ENCODE assay signal across 23 cellular contexts in the genomic region with DNA sequence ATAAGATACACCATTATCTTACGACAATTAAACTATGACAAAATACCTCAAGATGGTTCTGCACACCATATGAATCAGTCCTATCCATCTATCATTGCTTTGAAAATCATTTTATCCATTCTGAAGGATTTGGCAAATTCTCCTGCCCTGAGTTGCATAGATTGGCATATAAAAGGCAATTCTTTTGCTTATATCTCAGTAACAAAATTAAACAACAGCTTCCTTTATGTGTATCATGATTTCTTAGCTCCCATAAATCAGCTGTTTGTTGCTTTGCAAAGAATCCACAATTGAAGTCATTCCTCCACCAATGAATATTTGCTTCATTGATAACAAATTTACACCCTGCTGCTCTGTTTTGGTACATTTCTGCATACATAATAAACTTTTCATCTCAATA.
"Had no signal": no experiment of that assay in that cellular context is flagged by ENCODE, and none has a peak within 500 bp of the region (broad histone marks: within the 10 kb centered on the region; RNA-seq: fewer than 3 reads in every experiment).

No MANE protein-coding gene starts in this region.

- H3K4me1 ChIP-seq: prostate gland, right lobe of liver, sigmoid colon, thyroid gland had no signal

- H3K27me3 ChIP-seq: neutrophil, pancreas, right lobe of liver, sigmoid colon, stomach, thyroid gland, tibial nerve, upper lobe of left lung, vagina had no signal

- ATAC-seq: natural killer cell; pancreas; right cardiac atrium; right lobe of liver; stimulated activated effector memory CD8-positive, alpha-beta T cell treated with anti-CD3 and anti-CD28 coated beads, Interleukin-12 subunit alpha, Interleukin-12 subunit beta, amount 100 ng/mL, for 72 hours; stimulated activated naive B cell treated with anti-CD40 and anti-IgM and Interleukin-4, amounts not matched to agents 10 μg/mL and 1 μg/mL and 100 μg/mL, for 72 hours had no signal

- DNase-seq: natural killer cell; nucleus accumbens; pancreas; right cardiac atrium; right lobe of liver; sigmoid colon; small intestine; stimulated activated CD4-positive, alpha-beta T cell treated with anti-CD3 and anti-CD28 coated beads, Interleukin-15, amount 100 ng/mL, for 24 hours; stimulated activated CD4-positive, alpha-beta T cell treated with anti-CD3 and anti-CD28 coated beads, Interleukin-2, amount 100 ng/mL, for 24 hours; stimulated activated CD4-positive, alpha-beta T cell treated with anti-CD3 and anti-CD28 coated beads, Interleukin-2, amount 100 ng/mL, for 48 hours; stimulated activated CD4-positive, alpha-beta T cell treated with anti-CD3 and anti-CD28 coated beads, Interleukin-4, amount 100 ng/mL, for 24 hours; stimulated activated naive B cell treated with anti-CD40 and anti-IgM and Interleukin-4, amounts not matched to agents 10 μg/mL and 1 μg/mL and 100 μg/mL, for 72 hours; stimulated activated naive CD4-positive, alpha-beta T cell treated with Interleukin-2 at 50 U/mL for 16 hours; stomach; thyroid gland; trophoblast cell; upper lobe of left lung had no signal

- H3K4me3 ChIP-seq: pancreas, prostate gland, right lobe of liver, sigmoid colon, stomach, thoracic aorta, thyroid gland, tibial nerve, upper lobe of left lung, vagina had no signal

- H3K27ac ChIP-seq: neutrophil, pancreas, prostate gland, right lobe of liver, sigmoid colon, stomach, thoracic aorta, thyroid gland, tibial nerve, upper lobe of left lung, vagina had no signal

- H3K36me3 ChIP-seq: neutrophil, pancreas, prostate gland, right lobe of liver, sigmoid colon, thoracic aorta, thyroid gland, tibial nerve, vagina had no signal

- H3K9me3 ChIP-seq: neutrophil, pancreas, prostate gland, right lobe of liver, sigmoid colon, stomach, thoracic aorta, thyroid gland, tibial nerve, upper lobe of left lung, vagina had no signal
